Comparison of ENCODE assay signal across 14 cellular contexts in genomic region chr20:47455133-47456040, GRCh38. TPM values are rescaled to one million over a fixed set of nuclear protein-coding genes. Genes with fewer than 3 reads are reported as not detected.
A peak's percentile ranks its signal among the peaks of the same experiment; 100 is the strongest.
DNase-seq lines count a peak whose midpoint lies in the region; ATAC-seq, FAIRE-seq and TF ChIP-seq lines count a peak whose summit lies in the region.
"Had no signal": no experiment of that assay in that cellular context is flagged by ENCODE, and none has a peak within 500 bp of the region (broad histone marks: within the 10 kb centered on the region; RNA-seq: fewer than 3 reads in every experiment).

No MANE protein-coding gene starts in this region.

- no peaks in the 10 kb centered on the region for H3K79me2 ChIP-seq in HepG2 (ENCODE audit: insufficient read depth, low read length)

- DNase-seq in Caco-2 (peak; percentile 93), LoVo (ENCODE audit: low spot score) (peak; percentile 58), amniotic epithelial cell (ENCODE audit: low read depth) (peak; percentile 78), HepG2 (ENCODE audit: low spot score) (peak; percentile 100), MG63 (no peak), nucleus accumbens (lab: John Stamatoyannopoulos, UW) (no peak)
- DNase-seq: activated CD4-positive, alpha-beta T cell treated with anti-CD3 and anti-CD28 coated beads, Interleukin-2, amount 50 U/mL, for 4 hours; activated naive CD4-positive, alpha-beta T cell treated with anti-CD3 and anti-CD28 coated beads, Interleukin-2, amount 10 ng/mL, durations not matched to agents 7 days and 5 days; DND-41; NCI-H187; T-helper 17 cell had no signal

- H3K4me3 Mint-ChIP-seq in Caco-2 (ENCODE audit: unreplicated experiment), result peak overlapping the region; percentile 54
- H3K4me3 Mint-ChIP-seq: activated naive CD4-positive, alpha-beta T cell treated with anti-CD3 and anti-CD28 coated beads, Interleukin-2, amount 10 ng/mL, durations not matched to agents 7 days and 5 days; T-helper 17 cell had no signal

- H3K4me2 ChIP-seq in HepG2 (ENCODE audit: low read depth, low read length), result peak overlapping the region; percentile 69

- in situ Hi-C loops in HepG2 (cut with HindIII; ENCODE audit: extremely low pct_ligation_motif_present, low pct_unique_long_range_greater_than_20kb), result no loop called here

- POLR2A ChIA-PET in Caco-2 (lab: Charles Lee), result interaction anchor here (0.5 to 4.6 kb wide), 10 partner anchors 9 to 166 kb away, joined by 3 to 81 read pairs (median 6); partner anchors contain the start of genes NCOA3 and ZMYND8
- POLR2A ChIA-PET in HepG2 (lab: Yijun Ruan, JAX), result interaction anchor here (0.7 to 4.9 kb wide), 26 partner anchors 9 to 257 kb away, joined by 3 to 76 read pairs (median 4); partner anchors contain the start of genes NCOA3 and ZMYND8

- H3K4me1 ChIP-seq in Caco-2, result peaks cover 49% of the 10 kb centered on the region
- H3K4me1 ChIP-seq in HepG2 (ENCODE audit: insufficient read depth, low read length), result peaks cover 97% of the 10 kb centered on the region
- H3K4me1 ChIP-seq: right atrium auricular region had no signal

- no peaks in the 10 kb centered on the region for H3K27me3 Mint-ChIP-seq in Caco-2 (ENCODE audit: insufficient read depth, unreplicated experiment)
- H3K27me3 Mint-ChIP-seq: activated naive CD4-positive, alpha-beta T cell treated with anti-CD3 and anti-CD28 coated beads, Interleukin-2, amount 10 ng/mL, durations not matched to agents 7 days and 5 days; T-helper 17 cell had no signal

- TF ChIP-seq EP300 in HepG2 (IDR thresholded peaks at IDR 0.05; ENCODE audit: low read depth in 2 of 2, low read length in 2 of 2) (peak; percentile 77 to 99; a peak in 3 of 4 replicates), HepG2 (CRISPR knock-in tag; IDR thresholded peaks at IDR 0.05; ENCODE audit: borderline replicate concordance) (peak; percentile 97)

- peak; percentile 95 for FAIRE-seq in HepG2 (lab: Jason Lieb, UNC)

- TF ChIP-seq CTCF in Caco-2 (IDR thresholded peaks at IDR 0.05; ENCODE audit: insufficient read depth in 1 of 2, low read depth in 1 of 2, low read length in 1 of 2, severe bottlenecking in 1 of 2, unreplicated experiment in 1 of 2) (no peak), HepG2 (CRISPR knock-in tag; IDR thresholded peaks at IDR 0.05) (no peak)

- no peaks in the 10 kb centered on the region for H4K20me1 ChIP-seq in HepG2 (ENCODE audit: insufficient read depth, low read length)

- H3K27ac ChIP-seq in HepG2 (ENCODE audit: extremely low read length, insufficient read depth, low read length), result peak overlapping the region; percentile 83
- H3K27ac ChIP-seq: right atrium auricular region had no signal

- BruUV-seq in Caco-2 (replicated peaks; lab: Mats Ljungman, UMichigan) (TSS peak; percentile 32), HepG2 (replicated peaks; lab: Mats Ljungman, UMichigan) (no TSS peak)

- WGBS in HepG2 (ENCODE audit: low lambda C conversion rate), result 15% methylated on average over 7 of the region's 7 CpGs

- CTCF ChIA-PET in Caco-2 (lab: Charles Lee), result interaction anchor here (0.5 to 2.1 kb wide), 21 partner anchors 9 to 838 kb away, joined by 3 to 33 read pairs (median 4); partner anchors contain the start of genes NCOA3 and ZMYND8
- CTCF ChIA-PET in HepG2 (lab: Yijun Ruan, JAX; ENCODE audit: low intra/inter-chr PET ratio, low total read pairs), result interaction anchor here (1.0 to 1.2 kb wide), 2 partner anchors 8 to 9 kb away, joined by 3 to 5 read pairs; no protein-coding TSS in a partner anchor

- peak overlapping the region; percentile 43 for H3K9ac ChIP-seq in HepG2 (ENCODE audit: insufficient read depth, low read depth, low read length)

- peaks cover 12% of the 10 kb centered on the region for H3K36me3 Mint-ChIP-seq in Caco-2 (ENCODE audit: insufficient read depth, unreplicated experiment)
- H3K36me3 Mint-ChIP-seq: activated naive CD4-positive, alpha-beta T cell treated with anti-CD3 and anti-CD28 coated beads, Interleukin-2, amount 10 ng/mL, durations not matched to agents 7 days and 5 days had no signal

- no peaks in the 10 kb centered on the region for H3K27me3 ChIP-seq in Caco-2 (replicated peaks; ENCODE audit: control insufficient read depth, insufficient read depth, low read length)
- H3K27me3 ChIP-seq in HepG2 (ENCODE audit: control insufficient read depth in 1 of 2, insufficient read depth in 2 of 2, low read length in 2 of 2), result no peaks in the 10 kb centered on the region
- H3K27me3 ChIP-seq in MG63, result no peaks in the 10 kb centered on the region
- H3K27me3 ChIP-seq: right atrium auricular region had no signal

- H3K36me3 ChIP-seq in Caco-2 (ENCODE audit: control insufficient read depth, insufficient read depth, low read length), result no peaks in the 10 kb centered on the region
- H3K36me3 ChIP-seq in HepG2 (replicated peaks in 1 of 2; ENCODE audit: control insufficient read depth in 1 of 2, insufficient read depth in 2 of 2, low read length in 2 of 2), result no peaks in the 10 kb centered on the region
- H3K36me3 ChIP-seq in MG63, result no peaks in the 10 kb centered on the region
- H3K36me3 ChIP-seq: right atrium auricular region had no signal

- intact Hi-C loops in Caco-2 (cut with micrococcal nuclease; ENCODE audit: unreplicated experiment) (loop anchor here (1.0 to 2.0 kb wide), 7 partner anchors 9 to 121 kb away; partner anchors contain the start of gene NCOA3), HepG2 (cut with micrococcal nuclease; ENCODE audit: unreplicated experiment) (loop anchor here (1.0 to 10.0 kb wide), 5 partner anchors 9 to 61 kb away; partner anchors contain the start of gene NCOA3)

- H3K4me3 ChIP-seq in Caco-2 (ENCODE audit: low read depth, low read length) (no peak overlapping the region), HepG2 (replicated peaks in 1 of 3; ENCODE audit: insufficient read depth in 1 of 3, low read depth in 2 of 3, low read length in 3 of 3) (peak overlapping the region; percentile 12 to 55 (median 30); a peak in 3 of 6 replicates), MG63 (no peak overlapping the region)
- H3K4me3 ChIP-seq: right atrium auricular region had no signal

- peak overlapping the region; percentile 94 for H3K27ac Mint-ChIP-seq in Caco-2 (ENCODE audit: unreplicated experiment)
- H3K27ac Mint-ChIP-seq: activated naive CD4-positive, alpha-beta T cell treated with anti-CD3 and anti-CD28 coated beads, Interleukin-2, amount 10 ng/mL, durations not matched to agents 7 days and 5 days; T-helper 17 cell had no signal

- peak overlapping the region; percentile 16 for H2AFZ ChIP-seq in HepG2 (ENCODE audit: low read length)

- ATAC-seq in HepG2 (peak; percentile 90), GM19397 (IDR thresholded peaks at IDR 0.05; ENCODE audit: unreplicated experiment) (no peak), GM21447 (IDR thresholded peaks at IDR 0.05; ENCODE audit: unreplicated experiment) (no peak)
- ATAC-seq: T-helper 17 cell had no signal

- H3K9me3 ChIP-seq in Caco-2, result no peaks in the 10 kb centered on the region; the same call in 1 of the 2 replicates
- H3K9me3 ChIP-seq in HepG2 (ENCODE audit: low read length), result no peaks in the 10 kb centered on the region
- peaks cover 12% of the 10 kb centered on the region for H3K9me3 ChIP-seq in MG63
- H3K9me3 ChIP-seq: right atrium auricular region had no signal

- peaks cover 16% of the 10 kb centered on the region for H3K9me3 Mint-ChIP-seq in Caco-2 (ENCODE audit: unreplicated experiment)
- H3K9me3 Mint-ChIP-seq: activated naive CD4-positive, alpha-beta T cell treated with anti-CD3 and anti-CD28 coated beads, Interleukin-2, amount 10 ng/mL, durations not matched to agents 7 days and 5 days had no signal

- TF ChIP-seq POLR2A in HepG2 (IDR thresholded peaks at IDR 0.05; ENCODE audit: insufficient read depth in 1 of 2, low read depth in 2 of 2, low read length in 2 of 2), result no peak

- TF ChIP-seq RAD21 in HepG2 (CRISPR knock-in tag; IDR thresholded peaks at IDR 0.05), result no peak

- peaks cover 54% of the 10 kb centered on the region for H3K4me1 Mint-ChIP-seq in Caco-2 (ENCODE audit: low read depth, unreplicated experiment)

TF ChIP-seq in HepG2, 621 proteins besides CTCF, POLR2A, EP300 and RAD21 (continues in another document):
- TF ChIP-seq ZBTB1 (CRISPR knock-in tag; IDR thresholded peaks at IDR 0.05; ENCODE audit: borderline replicate concordance) (no peak), ZNF10 (CRISPR knock-in tag; IDR thresholded peaks at IDR 0.05; ENCODE audit: borderline replicate concordance, low read depth) (no peak)

RNA-seq across cellular contexts. Expression of gene NCOA3, which starts 46.3 kb away (rescaled TPM):
- 96.7 and 97.3 TPM in 2 replicates for total RNA-seq in Caco-2 (2022)
- total RNA-seq in HepG2 (2016; rRNA removed; fragmentation: Illumina TruSeq; extraction: Trizol), result 56.8 and 76.2 TPM in 2 replicates
- 30.2 and 36.5 TPM in 2 replicates for total RNA-seq in HepG2 (2016; cell fraction: cytosol; rRNA removed; fragmentation: Illumina TruSeq; extraction: Trizol; ENCODE audit: low read depth)
- 56.0 and 74.0 TPM in 2 replicates for total RNA-seq in HepG2 (2016; cell fraction: insoluble cytoplasmic fraction; rRNA removed; fragmentation: Illumina TruSeq; extraction: Trizol)
- 34.2 and 36.7 TPM in 2 replicates for total RNA-seq in HepG2 (2016; cell fraction: membrane; rRNA removed; fragmentation: Illumina TruSeq; extraction: Trizol)
- 59.3 and 64.3 TPM in 2 replicates for total RNA-seq in HepG2 (2016; cell fraction: nucleus; rRNA removed; fragmentation: Illumina TruSeq; extraction: Trizol)
- polyA plus RNA-seq in HepG2 (2011; rRNA removed), result 25.0 and 35.0 TPM in 2 replicates
- polyA plus RNA-seq in HepG2 (2011; cell fraction: cytosol; rRNA removed), result 17.2 and 18.9 TPM in 2 replicates
- 36.9 and 40.6 TPM in 2 replicates for polyA plus RNA-seq in HepG2 (2011; cell fraction: nucleus; rRNA removed)
- 22.6 and 26.9 TPM in 2 replicates for polyA plus RNA-seq in HepG2 (2012)
- 2.0 and 2.4 TPM in 2 replicates for polyA plus RNA-seq in HepG2 (2016; cell fraction: cytosol; fragmentation: Illumina TruSeq; extraction: Trizol; ENCODE audit: low read depth)
- polyA plus RNA-seq in HepG2 (2016; cell fraction: insoluble cytoplasmic fraction; fragmentation: Illumina TruSeq; extraction: Trizol; ENCODE audit: low read depth), result 40.1 and 40.4 TPM in 2 replicates
- polyA plus RNA-seq in HepG2 (2016; cell fraction: membrane; fragmentation: Illumina TruSeq; extraction: Trizol; ENCODE audit: low read depth), result 5.5 and 5.7 TPM in 2 replicates
- polyA plus RNA-seq in HepG2 (2016; cell fraction: nucleus; fragmentation: Illumina TruSeq; extraction: Trizol; ENCODE audit: insufficient read depth, low read depth), result 53.5 and 57.7 TPM in 2 replicates
- 49.8 and 56.6 TPM in 2 replicates for polyA minus RNA-seq in HepG2 (2011; rRNA and poly(A)+ RNA removed; ENCODE audit: low replicate concordance)
- polyA minus RNA-seq in HepG2 (2011; cell fraction: cytosol; rRNA and poly(A)+ RNA removed), result 41.6 and 42.5 TPM in 2 replicates
- 75.8 and 76.3 TPM in 2 replicates for polyA minus RNA-seq in HepG2 (2011; cell fraction: nucleus; rRNA and poly(A)+ RNA removed)
- 9.2 and 15.3 TPM in 2 replicates for total RNA-seq in MG63 (2014; rRNA removed; shearing (Covaris generic); ENCODE audit: low replicate concordance)

Comparison
In these comparisons a context has a peak if more than half of its experiments do, and no peak if none do; other contexts are left out.
1. DNase-seq: peak in Caco-2 (2 of 2), LoVo (single experiment), amniotic epithelial cell (single experiment) and HepG2 (single experiment); none in MG63 (single experiment) and nucleus accumbens (0 of 56).
2. H3K4me3 ChIP-seq: peak in HepG2 (3 of 3); none in Caco-2 (single experiment) and MG63 (single experiment).